In the genomic region with DNA sequence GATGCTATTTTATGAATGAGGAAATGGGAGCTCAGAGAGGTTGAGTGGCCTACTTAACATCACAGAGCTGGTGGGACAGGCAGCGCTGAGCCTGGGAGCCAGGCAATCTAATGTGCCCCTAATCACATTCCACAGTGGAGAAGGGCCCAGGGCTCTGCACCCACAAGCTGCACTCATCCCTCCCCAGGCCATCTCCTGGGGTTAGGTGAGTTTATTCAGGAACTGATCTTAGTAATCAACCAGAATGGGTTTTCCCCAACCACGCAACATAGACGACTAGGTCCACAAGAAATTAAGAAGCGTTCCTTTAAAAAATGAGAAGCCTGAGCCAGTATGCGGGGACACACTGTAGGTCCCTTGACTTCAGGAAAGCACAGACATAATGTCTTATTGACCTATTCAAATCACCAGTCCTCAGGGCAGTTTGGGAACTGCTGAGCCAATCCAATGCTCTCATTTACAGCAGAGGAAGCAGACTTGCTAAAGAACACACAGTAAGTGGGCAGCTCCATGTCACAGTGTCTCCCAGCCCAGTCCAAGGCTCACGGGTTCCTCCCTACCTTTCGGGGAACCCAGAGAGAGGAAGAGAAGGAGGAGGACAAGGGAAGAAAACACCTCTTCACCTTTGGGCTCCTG, we compare ENCODE assay signal across 18 cellular contexts. TPM values are rescaled to one million over a fixed set of nuclear protein-coding genes. Genes with fewer than 3 reads are reported as not detected.
DNase-seq lines count a peak whose midpoint lies in the region; ATAC-seq and TF ChIP-seq lines count a peak whose summit lies in the region.
"Had no signal": no experiment of that assay in that cellular context is flagged by ENCODE, and none has a peak within 500 bp of the region (broad histone marks: within the 10 kb centered on the region; RNA-seq: fewer than 3 reads in every experiment).

No MANE protein-coding gene starts in this region.

- no peak overlapping the region for H3K27ac ChIP-seq in GM23338 (ENCODE audit: low read depth)
- H3K27ac ChIP-seq in mammary epithelial cell (ENCODE audit: insufficient read depth, low read depth, low read length): no peak overlapping the region
- no peak overlapping the region for H3K27ac ChIP-seq in vagina
- H3K27ac ChIP-seq: skin epidermis, stomach, uterus had no signal

- H4K20me1 ChIP-seq in GM23338 (replicated peaks; ENCODE audit: insufficient read depth): no peaks in the 10 kb centered on the region; the same call in 1 of the 2 replicates
- no peaks in the 10 kb centered on the region for H4K20me1 ChIP-seq in mammary epithelial cell (ENCODE audit: insufficient read depth, low read length)

- H3K4me1 ChIP-seq in GM23338 (ENCODE audit: insufficient read depth) (peaks cover 6% of the 10 kb centered on the region), mammary epithelial cell (ENCODE audit: insufficient read depth, low read length) (peaks cover 14% of the 10 kb centered on the region), vagina (peaks cover 19% of the 10 kb centered on the region)

- H3K36me3 Mint-ChIP-seq in activated naive CD4-positive, alpha-beta T cell treated with anti-CD3 and anti-CD28 coated beads for 36 hours (ENCODE audit: low read depth): no peaks in the 10 kb centered on the region
- H3K36me3 Mint-ChIP-seq in GM23338 (ENCODE audit: low read depth) (peaks cover 12% of the 10 kb centered on the region), progenitor cell of endocrine pancreas (ENCODE audit: insufficient read depth) (peaks cover 5% of the 10 kb centered on the region)
- H3K36me3 Mint-ChIP-seq: activated CD8-positive, alpha-beta memory T cell treated with anti-CD3 and anti-CD28 coated beads, Interleukin-2, amount 10 ng/mL, durations not matched to agents 7 days and 5 days had no signal

- H3K9me3 Mint-ChIP-seq in activated naive CD4-positive, alpha-beta T cell treated with anti-CD3 and anti-CD28 coated beads for 36 hours: no peaks in the 10 kb centered on the region
- H3K9me3 Mint-ChIP-seq in GM23338 (peaks cover 13% of the 10 kb centered on the region; the same call in 2 of the 3 replicates), progenitor cell of endocrine pancreas (ENCODE audit: low read depth) (peaks cover 5% of the 10 kb centered on the region)

- BruUV-seq in mammary epithelial cell (replicated peaks; lab: Mats Ljungman, UMichigan): no TSS peak

- H2AFZ ChIP-seq in GM23338 (no peak overlapping the region), mammary epithelial cell (ENCODE audit: low read depth, low read length) (no peak overlapping the region)

- in situ Hi-C loops in mammary epithelial cell (cut with MboI; ENCODE audit: low sequenced_read_pairs in 2 of 2): no loop called here

- peaks cover 15% of the 10 kb centered on the region for H3K4me1 Mint-ChIP-seq in activated naive CD4-positive, alpha-beta T cell treated with anti-CD3 and anti-CD28 coated beads for 36 hours (ENCODE audit: low read depth)
- H3K4me1 Mint-ChIP-seq in GM23338 (peaks cover 23% of the 10 kb centered on the region), progenitor cell of endocrine pancreas (ENCODE audit: low read depth) (peaks cover 18% of the 10 kb centered on the region)

- H3K27me3 ChIP-seq in GM23338 (ENCODE audit: insufficient read depth) (peaks cover 24% of the 10 kb centered on the region), mammary epithelial cell (ENCODE audit: insufficient read depth, low read length) (no peaks in the 10 kb centered on the region), vagina (no peaks in the 10 kb centered on the region)
- H3K27me3 ChIP-seq: uterus had no signal

- TF ChIP-seq CTCF in GM23338 (conservative IDR thresholded peaks at IDR 0.05; ENCODE audit: low read depth in 2 of 2) (no peak), mammary epithelial cell (conservative IDR thresholded peaks at IDR 0.05 in 1 of 2, IDR thresholded peaks at IDR 0.05 in 1 of 2; ENCODE audit: extremely low read depth in 1 of 2, insufficient read depth in 1 of 2, low read depth in 1 of 2, low read length in 2 of 2) (no peak), progenitor cell of endocrine pancreas (IDR thresholded peaks at IDR 0.05; ENCODE audit: unreplicated experiment) (no peak), foreskin fibroblast (IDR thresholded peaks at IDR 0.05; ENCODE audit: low read depth, low read length) (no peak), vagina (IDR thresholded peaks at IDR 0.05) (no peak)

- H3K79me2 ChIP-seq in GM23338 (replicated peaks; ENCODE audit: insufficient read depth) (no peaks in the 10 kb centered on the region), mammary epithelial cell (ENCODE audit: insufficient read depth, low read length) (peaks cover 3% of the 10 kb centered on the region)

- 92% methylated on average over 7 of the region's 7 CpGs for WGBS in mammary epithelial cell (ENCODE audit: low coverage, missing lambda C conversion rate)

- H3F3A ChIP-seq in GM23338 (replicated peaks; ENCODE audit: low read depth): 0 out of 2 replicates have a peak, but pooled peaks cover 4% of the 10 kb centered on the region

- dilution Hi-C loops in mammary epithelial cell (cut with HindIII; ENCODE audit: low sequenced_read_pairs): no loop called here

- intact Hi-C loops in activated naive CD4-positive, alpha-beta T cell treated with anti-CD3 and anti-CD28 coated beads for 36 hours (cut with micrococcal nuclease): loop anchor here (5.0 kb wide), 1 partner anchor 43 kb away; no protein-coding TSS in a partner anchor
- intact Hi-C loops in mammary epithelial cell (cut with micrococcal nuclease) (no loop called here), vagina (cut with DNase I) (no loop called here)

- no peak overlapping the region for H3K4me3 Mint-ChIP-seq in activated naive CD4-positive, alpha-beta T cell treated with anti-CD3 and anti-CD28 coated beads for 36 hours
- peak overlapping the region; percentile 83 for H3K4me3 Mint-ChIP-seq in GM23338
- peak overlapping the region; percentile 56 for H3K4me3 Mint-ChIP-seq in progenitor cell of endocrine pancreas (ENCODE audit: low read depth)
- H3K4me3 Mint-ChIP-seq: activated CD8-positive, alpha-beta memory T cell treated with anti-CD3 and anti-CD28 coated beads, Interleukin-2, amount 10 ng/mL, durations not matched to agents 7 days and 5 days had no signal

- H3K27me3 Mint-ChIP-seq in activated naive CD4-positive, alpha-beta T cell treated with anti-CD3 and anti-CD28 coated beads for 36 hours (ENCODE audit: low read depth): peaks cover 28% of the 10 kb centered on the region
- H3K27me3 Mint-ChIP-seq in GM23338 (ENCODE audit: insufficient read depth, low read depth, poor library complexity) (peaks cover 33% of the 10 kb centered on the region), progenitor cell of endocrine pancreas (peaks cover 26% of the 10 kb centered on the region)

- H3K9me2 ChIP-seq in GM23338 (ENCODE audit: insufficient read depth): no peaks in the 10 kb centered on the region

- H3K4me2 ChIP-seq in GM23338 (no peak overlapping the region), mammary epithelial cell (ENCODE audit: insufficient read depth, low read depth, low read length) (no peak overlapping the region)

- no peak overlapping the region for H3K9ac ChIP-seq in mammary epithelial cell (ENCODE audit: insufficient read depth, low read length)

- TF ChIP-seq POLR2A in vagina (IDR thresholded peaks at IDR 0.05): no peak

- DNase-seq in activated naive CD4-positive, alpha-beta T cell treated with anti-CD3 and anti-CD28 coated beads for 36 hours: peak; percentile 22
- DNase-seq in activated naive CD4-positive, alpha-beta T cell treated with anti-CD3 and anti-CD28 coated beads, Interleukin-2, amount 50 U/mL, for 16 hours: no peak
- DNase-seq in GM23338 (ENCODE audit: low spot score): no peak
- peak; percentile 17 for DNase-seq in mammary epithelial cell
- no peak for DNase-seq in progenitor cell of endocrine pancreas (ENCODE audit: low spot score, unreplicated experiment)
- no peak for DNase-seq in A172 (ENCODE audit: low spot score)
- no peak for DNase-seq in foreskin fibroblast
- no peak for DNase-seq in vagina (ENCODE audit: extremely low spot score in 2 of 2)
- DNase-seq: activated CD8-positive, alpha-beta memory T cell treated with anti-CD3 and anti-CD28 coated beads, Interleukin-2, amount 10 ng/mL, durations not matched to agents 7 days and 5 days; GDM1; NCI-H1694; NCI-H446 treated with DMSO at 0.1 percent for 48 hours; stomach; uterus had no signal

- H3K27ac Mint-ChIP-seq in activated naive CD4-positive, alpha-beta T cell treated with anti-CD3 and anti-CD28 coated beads for 36 hours: no peak overlapping the region
- H3K27ac Mint-ChIP-seq in GM23338 (no peak overlapping the region), progenitor cell of endocrine pancreas (no peak overlapping the region)
- H3K27ac Mint-ChIP-seq: activated CD8-positive, alpha-beta memory T cell treated with anti-CD3 and anti-CD28 coated beads, Interleukin-2, amount 10 ng/mL, durations not matched to agents 7 days and 5 days had no signal

- CTCF ChIA-PET in activated naive CD4-positive, alpha-beta T cell treated with anti-CD3 and anti-CD28 coated beads for 36 hours (lab: Charles Lee): interaction anchor here (2.5 kb wide), 1 partner anchor 16 kb away, joined by 6 read pairs; a partner anchor contains a TSS
- CTCF ChIA-PET in mammary epithelial cell (lab: Charles Lee; ENCODE audit: low non-redundant PET): no interaction called here

- no peak for ATAC-seq in GM23338
- ATAC-seq: activated CD8-positive, alpha-beta memory T cell treated with anti-CD3 and anti-CD28 coated beads, Interleukin-2, amount 10 ng/mL, durations not matched to agents 7 days and 5 days had no signal

- H3K36me3 ChIP-seq in GM23338 (ENCODE audit: insufficient read depth): no peaks in the 10 kb centered on the region
- H3K36me3 ChIP-seq in mammary epithelial cell (ENCODE audit: insufficient read depth, low read length): peaks cover 9% of the 10 kb centered on the region
- peaks cover 0 to 15% of the 10 kb centered on the region in 2 donors for H3K36me3 ChIP-seq in vagina
- H3K36me3 ChIP-seq: uterus had no signal

- H3K4me3 ChIP-seq in GM23338: no peak overlapping the region
- no peak overlapping the region for H3K4me3 ChIP-seq in mammary epithelial cell (replicated peaks in 1 of 3; ENCODE audit: insufficient read depth in 1 of 3, low read depth in 2 of 3, low read length in 3 of 3)
- no peak overlapping the region for H3K4me3 ChIP-seq in foreskin fibroblast (ENCODE audit: low read depth in 1 of 2, low read length in 2 of 2)
- no peak overlapping the region for H3K4me3 ChIP-seq in vagina
- H3K4me3 ChIP-seq: skin epidermis, stomach, uterus had no signal

- no peaks in the 10 kb centered on the region for H3K9me3 ChIP-seq in mammary epithelial cell (replicated peaks; ENCODE audit: insufficient read depth, low read length)
- H3K9me3 ChIP-seq in vagina: no peaks in the 10 kb centered on the region
- H3K9me3 ChIP-seq: stomach, uterus had no signal

RNA-seq across cellular contexts. Expression of a gene that starts 2.3 kb away (rescaled TPM):
- under 1 TPM; 0.30 to 0.33 TPM for total RNA-seq in activated naive CD4-positive, alpha-beta T cell treated with anti-CD3 and anti-CD28 coated beads for 36 hours
- 4.2 and 6.6 TPM in 2 replicates for total RNA-seq in GM23338 (2014; rRNA removed; shearing (Covaris generic))
- 5.6 and 7.4 TPM in 2 replicates for polyA plus RNA-seq in GM23338 (2016; fragmentation: Nextera tagmentation; extraction: Ambion mirVana)
- total RNA-seq in mammary epithelial cell: 10 to 100 TPM; 10.8 to 19.6 TPM
- 7.1 TPM for polyA plus RNA-seq in mammary epithelial cell
- polyA minus RNA-seq in mammary epithelial cell: 3.5 TPM
- 12.6 and 13.2 TPM in 2 replicates for total RNA-seq in progenitor cell of endocrine pancreas
- total RNA-seq in A172 (2014; rRNA removed; shearing (Covaris generic)): 11.6 and 19.1 TPM in 2 replicates
- total RNA-seq in vagina: 30.2 TPM
- total RNA-seq: activated CD8-positive, alpha-beta memory T cell treated with anti-CD3 and anti-CD28 coated beads, Interleukin-2, amount 10 ng/mL, durations not matched to agents 7 days and 5 days had no signal

RNA-seq across cellular contexts. Expression of a gene that starts 16.3 kb away (rescaled TPM):
- not detected for total RNA-seq in activated naive CD4-positive, alpha-beta T cell treated with anti-CD3 and anti-CD28 coated beads for 36 hours
- total RNA-seq in GM23338 (2014; rRNA removed; shearing (Covaris generic)): not detected in 2 replicates
- not detected in 2 replicates for polyA plus RNA-seq in GM23338 (2016; fragmentation: Nextera tagmentation; extraction: Ambion mirVana)
- not detected for total RNA-seq in mammary epithelial cell
- 0.03 TPM for polyA plus RNA-seq in mammary epithelial cell
- polyA minus RNA-seq in mammary epithelial cell: not detected
- total RNA-seq in progenitor cell of endocrine pancreas: not detected in 2 replicates
- not detected in 2 replicates for total RNA-seq in A172 (2014; rRNA removed; shearing (Covaris generic))
- total RNA-seq in vagina: 5.6 TPM
- total RNA-seq: activated CD8-positive, alpha-beta memory T cell treated with anti-CD3 and anti-CD28 coated beads, Interleukin-2, amount 10 ng/mL, durations not matched to agents 7 days and 5 days; H4; osteocyte had no signal

RNA-seq across cellular contexts. Expression of a gene that starts 50.4 kb away (rescaled TPM):
- not detected for total RNA-seq in activated naive CD4-positive, alpha-beta T cell treated with anti-CD3 and anti-CD28 coated beads for 36 hours
- total RNA-seq in GM23338 (2014; rRNA removed; shearing (Covaris generic)): 0.07 and 0.12 TPM in 2 replicates
- polyA plus RNA-seq in GM23338 (2016; fragmentation: Nextera tagmentation; extraction: Ambion mirVana): 0.10 TPM in 1 of 2 replicates, not detected in the other
- total RNA-seq in mammary epithelial cell: under 1 TPM in 1 of 2 donors, not detected in 1; 0.24 TPM
- polyA plus RNA-seq in mammary epithelial cell: 0.03 TPM
- not detected for polyA minus RNA-seq in mammary epithelial cell
- 0.07 TPM in 1 of 2 replicates, not detected in the other for total RNA-seq in progenitor cell of endocrine pancreas
- total RNA-seq in A172 (2014; rRNA removed; shearing (Covaris generic)): 0.24 TPM in 1 of 2 replicates, not detected in the other
- total RNA-seq in vagina: not detected
- total RNA-seq: activated CD8-positive, alpha-beta memory T cell treated with anti-CD3 and anti-CD28 coated beads, Interleukin-2, amount 10 ng/mL, durations not matched to agents 7 days and 5 days; H4; mesenteric fat pad; osteocyte; stomach; uterus had no signal
- polyA plus RNA-seq: stomach had no signal

RNA-seq across cellular contexts. Expression of a gene that starts 51.9 kb away (rescaled TPM):
- 10 to 100 TPM; 12.2 to 13.5 TPM for total RNA-seq in activated naive CD4-positive, alpha-beta T cell treated with anti-CD3 and anti-CD28 coated beads for 36 hours
- total RNA-seq in GM23338 (2014; rRNA removed; shearing (Covaris generic)): 17.5 and 22.1 TPM in 2 replicates
- polyA plus RNA-seq in GM23338 (2016; fragmentation: Nextera tagmentation; extraction: Ambion mirVana) (14.7 and 15.4 TPM in 2 replicates), mammary epithelial cell (30.4 TPM)
- total RNA-seq in mammary epithelial cell (10 to 100 TPM; 41.7 to 78.9 TPM), progenitor cell of endocrine pancreas (58.0 and 58.3 TPM in 2 replicates), vagina (43.5 TPM)
- 50.5 TPM for polyA minus RNA-seq in mammary epithelial cell
- total RNA-seq in A172 (2014; rRNA removed; shearing (Covaris generic)): 74.8 and 84.6 TPM in 2 replicates

Comparison
In these comparisons a context has a peak if more than half of its experiments do, and no peak if none do; other contexts are left out.
1. DNase-seq: peak in activated naive CD4-positive, alpha-beta T cell treated with anti-CD3 and anti-CD28 coated beads for 36 hours (single experiment) and mammary epithelial cell (single experiment); none in activated naive CD4-positive, alpha-beta T cell treated with anti-CD3 and anti-CD28 coated beads, Interleukin-2, amount 50 U/mL, for 16 hours (single experiment), GM23338 (single experiment), progenitor cell of endocrine pancreas (single experiment), A172 (single experiment), foreskin fibroblast (0 of 2) and vagina (0 of 2).